1 cellular context compared by ENCODE assay signal in the genomic region with DNA sequence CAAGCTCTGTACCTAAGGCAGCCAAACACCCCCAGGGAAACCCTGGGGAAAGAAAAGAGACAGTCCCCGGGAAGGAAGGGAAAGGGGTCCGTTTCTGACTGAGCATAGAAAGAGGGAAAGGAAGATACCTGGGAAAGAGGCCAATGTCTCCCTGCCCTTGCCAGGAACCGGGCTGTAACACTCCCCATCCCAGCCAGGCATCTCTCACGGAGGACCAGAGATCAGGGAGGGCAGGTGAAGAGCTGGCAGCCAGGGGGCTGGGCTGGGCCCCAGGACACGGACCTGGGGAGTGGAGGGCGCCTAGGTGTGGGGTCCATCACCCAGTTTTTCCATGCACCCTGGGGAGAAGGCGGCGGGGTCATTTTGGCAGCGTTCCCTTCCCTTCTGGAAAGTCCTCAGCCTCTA.
TF ChIP-seq lines count a peak whose summit lies in the region.

No MANE protein-coding gene starts in this region.

TF ChIP-seq in HEK293, 187 proteins besides CTCF, POLR2A, EP300 and RAD21 (continued from another document):
- TF ChIP-seq ZNF211 (tag by site-specific recombination; IDR thresholded peaks at IDR 0.05; ENCODE audit: low read depth) (no peak), ZBTB48 (tag by site-specific recombination; IDR thresholded peaks at IDR 0.05) (0 out of 2 replicates have a peak, but pooled peaks have one; percentile 45), ZNF530 (tag by site-specific recombination; IDR thresholded peaks at IDR 0.05; ENCODE audit: low read depth) (no peak), ZNF621 (tag by site-specific recombination; IDR thresholded peaks at IDR 0.05) (no peak), BCL6B (tag by site-specific recombination; IDR thresholded peaks at IDR 0.05) (no peak), REPIN1 (tag by site-specific recombination; IDR thresholded peaks at IDR 0.05; ENCODE audit: low read depth) (no peak), WT1 (tag by site-specific recombination; IDR thresholded peaks at IDR 0.05) (no peak), ZNF529 (tag by site-specific recombination; IDR thresholded peaks at IDR 0.05; ENCODE audit: insufficient replicate concordance) (no peak), ZBTB17 (tag by site-specific recombination; IDR thresholded peaks at IDR 0.05) (no peak), GLIS1 (tag by site-specific recombination; IDR thresholded peaks at IDR 0.05) (no peak), ZNF660 (tag by site-specific recombination; IDR thresholded peaks at IDR 0.05) (no peak), ZNF692 (tag by site-specific recombination; IDR thresholded peaks at IDR 0.05) (no peak), FEZF1 (tag by site-specific recombination; IDR thresholded peaks at IDR 0.05) (no peak), ZNF133 (tag by site-specific recombination; IDR thresholded peaks at IDR 0.05) (no peak), ZNF350 (tag by site-specific recombination; IDR thresholded peaks at IDR 0.05) (no peak), PRDM1 (tag by site-specific recombination; IDR thresholded peaks at IDR 0.05) (peak; percentile 55; the same call in 1 of the 2 replicates), ZNF558 (tag by site-specific recombination; IDR thresholded peaks at IDR 0.05) (no peak), ZNF521 (tag by site-specific recombination; IDR thresholded peaks at IDR 0.05) (no peak)
- TF ChIP-seq, protein P1, sequence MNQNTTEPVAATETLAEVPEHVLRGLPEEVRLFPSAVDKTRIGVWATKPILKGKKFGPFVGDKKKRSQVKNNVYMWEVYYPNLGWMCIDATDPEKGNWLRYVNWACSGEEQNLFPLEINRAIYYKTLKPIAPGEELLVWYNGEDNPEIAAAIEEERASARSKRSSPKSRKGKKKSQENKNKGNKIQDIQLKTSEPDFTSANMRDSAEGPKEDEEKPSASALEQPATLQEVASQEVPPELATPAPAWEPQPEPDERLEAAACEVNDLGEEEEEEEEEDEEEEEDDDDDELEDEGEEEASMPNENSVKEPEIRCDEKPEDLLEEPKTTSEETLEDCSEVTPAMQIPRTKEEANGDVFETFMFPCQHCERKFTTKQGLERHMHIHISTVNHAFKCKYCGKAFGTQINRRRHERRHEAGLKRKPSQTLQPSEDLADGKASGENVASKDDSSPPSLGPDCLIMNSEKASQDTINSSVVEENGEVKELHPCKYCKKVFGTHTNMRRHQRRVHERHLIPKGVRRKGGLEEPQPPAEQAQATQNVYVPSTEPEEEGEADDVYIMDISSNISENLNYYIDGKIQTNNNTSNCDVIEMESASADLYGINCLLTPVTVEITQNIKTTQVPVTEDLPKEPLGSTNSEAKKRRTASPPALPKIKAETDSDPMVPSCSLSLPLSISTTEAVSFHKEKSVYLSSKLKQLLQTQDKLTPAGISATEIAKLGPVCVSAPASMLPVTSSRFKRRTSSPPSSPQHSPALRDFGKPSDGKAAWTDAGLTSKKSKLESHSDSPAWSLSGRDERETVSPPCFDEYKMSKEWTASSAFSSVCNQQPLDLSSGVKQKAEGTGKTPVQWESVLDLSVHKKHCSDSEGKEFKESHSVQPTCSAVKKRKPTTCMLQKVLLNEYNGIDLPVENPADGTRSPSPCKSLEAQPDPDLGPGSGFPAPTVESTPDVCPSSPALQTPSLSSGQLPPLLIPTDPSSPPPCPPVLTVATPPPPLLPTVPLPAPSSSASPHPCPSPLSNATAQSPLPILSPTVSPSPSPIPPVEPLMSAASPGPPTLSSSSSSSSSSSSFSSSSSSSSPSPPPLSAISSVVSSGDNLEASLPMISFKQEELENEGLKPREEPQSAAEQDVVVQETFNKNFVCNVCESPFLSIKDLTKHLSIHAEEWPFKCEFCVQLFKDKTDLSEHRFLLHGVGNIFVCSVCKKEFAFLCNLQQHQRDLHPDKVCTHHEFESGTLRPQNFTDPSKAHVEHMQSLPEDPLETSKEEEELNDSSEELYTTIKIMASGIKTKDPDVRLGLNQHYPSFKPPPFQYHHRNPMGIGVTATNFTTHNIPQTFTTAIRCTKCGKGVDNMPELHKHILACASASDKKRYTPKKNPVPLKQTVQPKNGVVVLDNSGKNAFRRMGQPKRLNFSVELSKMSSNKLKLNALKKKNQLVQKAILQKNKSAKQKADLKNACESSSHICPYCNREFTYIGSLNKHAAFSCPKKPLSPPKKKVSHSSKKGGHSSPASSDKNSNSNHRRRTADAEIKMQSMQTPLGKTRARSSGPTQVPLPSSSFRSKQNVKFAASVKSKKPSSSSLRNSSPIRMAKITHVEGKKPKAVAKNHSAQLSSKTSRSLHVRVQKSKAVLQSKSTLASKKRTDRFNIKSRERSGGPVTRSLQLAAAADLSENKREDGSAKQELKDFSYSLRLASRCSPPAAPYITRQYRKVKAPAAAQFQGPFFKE (tag by site-specific recombination; IDR thresholded peaks at IDR 0.05; ENCODE audit: borderline replicate concordance): no peak
- TF ChIP-seq, protein P2, sequence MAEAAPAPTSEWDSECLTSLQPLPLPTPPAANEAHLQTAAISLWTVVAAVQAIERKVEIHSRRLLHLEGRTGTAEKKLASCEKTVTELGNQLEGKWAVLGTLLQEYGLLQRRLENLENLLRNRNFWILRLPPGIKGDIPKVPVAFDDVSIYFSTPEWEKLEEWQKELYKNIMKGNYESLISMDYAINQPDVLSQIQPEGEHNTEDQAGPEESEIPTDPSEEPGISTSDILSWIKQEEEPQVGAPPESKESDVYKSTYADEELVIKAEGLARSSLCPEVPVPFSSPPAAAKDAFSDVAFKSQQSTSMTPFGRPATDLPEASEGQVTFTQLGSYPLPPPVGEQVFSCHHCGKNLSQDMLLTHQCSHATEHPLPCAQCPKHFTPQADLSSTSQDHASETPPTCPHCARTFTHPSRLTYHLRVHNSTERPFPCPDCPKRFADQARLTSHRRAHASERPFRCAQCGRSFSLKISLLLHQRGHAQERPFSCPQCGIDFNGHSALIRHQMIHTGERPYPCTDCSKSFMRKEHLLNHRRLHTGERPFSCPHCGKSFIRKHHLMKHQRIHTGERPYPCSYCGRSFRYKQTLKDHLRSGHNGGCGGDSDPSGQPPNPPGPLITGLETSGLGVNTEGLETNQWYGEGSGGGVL (tag by site-specific recombination; IDR thresholded peaks at IDR 0.05): no peak
- TF ChIP-seq, protein P3, sequence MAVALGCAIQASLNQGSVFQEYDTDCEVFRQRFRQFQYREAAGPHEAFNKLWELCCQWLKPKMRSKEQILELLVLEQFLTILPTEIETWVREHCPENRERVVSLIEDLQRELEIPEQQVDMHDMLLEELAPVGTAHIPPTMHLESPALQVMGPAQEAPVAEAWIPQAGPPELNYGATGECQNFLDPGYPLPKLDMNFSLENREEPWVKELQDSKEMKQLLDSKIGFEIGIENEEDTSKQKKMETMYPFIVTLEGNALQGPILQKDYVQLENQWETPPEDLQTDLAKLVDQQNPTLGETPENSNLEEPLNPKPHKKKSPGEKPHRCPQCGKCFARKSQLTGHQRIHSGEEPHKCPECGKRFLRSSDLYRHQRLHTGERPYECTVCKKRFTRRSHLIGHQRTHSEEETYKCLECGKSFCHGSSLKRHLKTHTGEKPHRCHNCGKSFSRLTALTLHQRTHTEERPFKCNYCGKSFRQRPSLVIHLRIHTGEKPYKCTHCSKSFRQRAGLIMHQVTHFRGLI (tag by site-specific recombination; IDR thresholded peaks at IDR 0.05): no peak
